Comparison of ENCODE assay signal across 8 cellular contexts in the genomic region with DNA sequence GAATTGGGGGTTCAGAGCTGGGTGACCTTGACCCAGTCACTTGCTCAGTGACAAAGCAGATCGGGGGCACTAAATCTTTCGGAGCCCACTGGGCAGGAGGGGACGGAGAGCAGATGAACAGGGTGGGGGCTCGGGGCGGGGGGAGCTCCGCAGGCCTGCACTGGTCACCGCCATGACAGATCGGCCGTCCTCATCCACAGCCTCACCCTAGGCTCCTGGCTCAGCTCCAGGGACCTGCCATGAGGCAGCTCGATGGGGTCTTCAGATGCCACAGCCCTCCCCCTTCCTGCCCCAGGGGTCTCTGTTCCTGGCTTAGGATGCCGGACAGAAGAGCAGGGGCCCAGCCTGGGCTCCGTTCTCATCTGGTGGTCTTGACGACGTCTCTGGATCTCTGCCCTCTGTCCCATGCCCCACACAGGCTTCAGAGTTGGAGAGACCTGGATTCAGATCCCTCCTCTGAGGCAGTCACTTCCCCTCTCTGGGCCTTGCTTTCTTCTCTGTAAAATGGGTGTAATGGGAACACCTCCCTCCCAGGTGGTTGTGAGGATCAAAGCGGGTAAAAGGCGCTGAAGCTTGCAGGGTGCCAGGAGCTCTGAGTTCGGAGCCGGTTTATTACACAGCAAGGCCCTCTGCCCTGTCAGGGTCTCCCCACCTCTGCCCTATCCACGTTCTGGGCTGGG. TPM values are rescaled to one million over a fixed set of nuclear protein-coding genes. Genes with fewer than 3 reads are reported as not detected.
DNase-seq lines count a peak whose midpoint lies in the region; ATAC-seq and TF ChIP-seq lines count a peak whose summit lies in the region.

No MANE protein-coding gene starts in this region.

- ATAC-seq in left cardiac atrium (no peak), GM18511 (IDR thresholded peaks at IDR 0.05; ENCODE audit: unreplicated experiment) (no peak), GM19397 (IDR thresholded peaks at IDR 0.05; ENCODE audit: unreplicated experiment) (no peak), GM21367 (IDR thresholded peaks at IDR 0.05; ENCODE audit: unreplicated experiment) (no peak)

- H3K9me3 ChIP-seq in left ventricle myocardium inferior (replicated peaks) (no peaks in the 10 kb centered on the region), mucosa of rectum (ENCODE audit: control insufficient read depth in 2 of 2, low read length in 2 of 2) (no peaks in the 10 kb centered on the region), uterus (no peaks in the 10 kb centered on the region)

- intact Hi-C loops in left ventricle myocardium inferior (cut with micrococcal nuclease) (no loop called here), left cardiac atrium (cut with DNase I) (loop anchor here in 1 of 2 donors (10.0 kb wide), 1 partner anchor 53 kb away; no protein-coding TSS in a partner anchor), uterus (cut with DNase I; ENCODE audit: low total_unique reads) (no loop called here)

- peak overlapping the region; percentile 79 for H3K4me3 ChIP-seq in left ventricle myocardium inferior
- H3K4me3 ChIP-seq in astrocyte of the cerebellum (ENCODE audit: low read depth, low read length): peak overlapping the region; percentile 78
- H3K4me3 ChIP-seq in mucosa of rectum (ENCODE audit: low read length in 2 of 2): peak overlapping the region; percentile 56 to 67
- H3K4me3 ChIP-seq in uterus: peak overlapping the region in 1 of 2 donors; percentile 60

- H3K27ac ChIP-seq in left ventricle myocardium inferior (replicated peaks) (peak overlapping the region; percentile 88), mucosa of rectum (ENCODE audit: low read depth in 2 of 2, low read length in 2 of 2) (peak overlapping the region; percentile 11 to 41), uterus (peak overlapping the region; percentile 88 to 90)

- H3K27me3 ChIP-seq in left ventricle myocardium inferior (ENCODE audit: low read depth): no peaks in the 10 kb centered on the region
- H3K27me3 ChIP-seq in mucosa of rectum (ENCODE audit: control insufficient read depth in 2 of 2, insufficient read depth in 2 of 2, low read length in 2 of 2): no peaks in the 10 kb centered on the region
- no peaks in the 10 kb centered on the region for H3K27me3 ChIP-seq in uterus

- no peak for TF ChIP-seq POLR2A in uterus (IDR thresholded peaks at IDR 0.05)

- TF ChIP-seq CTCF in left ventricle myocardium inferior (IDR thresholded peaks at IDR 0.05; ENCODE audit: borderline replicate concordance) (no peak), astrocyte of the cerebellum (IDR thresholded peaks at IDR 0.05; ENCODE audit: low read depth, low read length, missing control alignments) (no peak), uterus (IDR thresholded peaks at IDR 0.05) (no peak)

- DNase-seq in left ventricle myocardium inferior: no peak
- no peak for DNase-seq in left cardiac atrium
- no peak for DNase-seq in astrocyte of the cerebellum (ENCODE audit: low read depth)
- DNase-seq in uterus: no peak

- H3K4me1 ChIP-seq in left ventricle myocardium inferior (peaks cover 78% of the 10 kb centered on the region), mucosa of rectum (ENCODE audit: control insufficient read depth in 2 of 2, insufficient read depth in 2 of 2, low read length in 2 of 2) (peaks cover 25 to 29% of the 10 kb centered on the region in 2 donors), uterus (peaks cover 11 to 17% of the 10 kb centered on the region in 2 donors)

- in situ Hi-C loops in astrocyte of the cerebellum (cut with HindIII; ENCODE audit: low sequenced_read_pairs): no loop called here

- no peak overlapping the region for H3K9ac ChIP-seq in mucosa of rectum (ENCODE audit: low read depth in 1 of 2, low read length in 2 of 2)

- H3K36me3 ChIP-seq in left ventricle myocardium inferior (no peaks in the 10 kb centered on the region), mucosa of rectum (ENCODE audit: control insufficient read depth in 2 of 2, insufficient read depth in 2 of 2, low read length in 2 of 2) (no peaks in the 10 kb centered on the region), uterus (no peaks in the 10 kb centered on the region)

RNA-seq across cellular contexts. Expression of a gene that starts 3.0 kb away (rescaled TPM):
- total RNA-seq in left ventricle myocardium inferior: 34.1 TPM
- 10 to 100 TPM; 22.2 to 27.8 TPM for total RNA-seq in left cardiac atrium
- 10 to 100 TPM; 18.4 to 94.7 (median 25.6) TPM for total RNA-seq in uterus

Comparison
In these comparisons a context has a peak if more than half of its experiments do, and no peak if none do; other contexts are left out.
1. H3K27ac ChIP-seq: peak in every context shown above with its lines; median percentile 89 in uterus; 88 in left ventricle myocardium inferior; 26 in mucosa of rectum.